8 cellular contexts compared by ENCODE assay signal in genomic region chr9:91898451-91899433, GRCh38. TPM values are rescaled to one million over a fixed set of nuclear protein-coding genes. Genes with fewer than 3 reads are reported as not detected.
A peak's percentile ranks its signal among the peaks of the same experiment; 100 is the strongest.
DNase-seq lines count a peak whose midpoint lies in the region; ATAC-seq and TF ChIP-seq lines count a peak whose summit lies in the region.

No MANE protein-coding gene starts in this region.

- DNase-seq in NCI-H2081 (lab: John Stamatoyannopoulos, UW) (peak; percentile 51 to 66), NCI-H2081 treated with DMSO at 0.1 percent for 48 hours (lab: John Stamatoyannopoulos, UW) (no peak), SHP77 (lab: John Stamatoyannopoulos, UW) (peak; percentile 91 to 94), foreskin keratinocyte (peak; percentile 47 to 70), smooth muscle cell of the brain vasculature (ENCODE audit: low read depth, low spot score) (peak; percentile 80), amygdala (lab: John Stamatoyannopoulos, UW) (no peak), globus pallidus (ENCODE audit: low spot score) (no peak)

- no peaks in the 10 kb centered on the region for H3K4me1 ChIP-seq in foreskin keratinocyte

- H3K27ac ChIP-seq in foreskin keratinocyte: no peak overlapping the region

- TF ChIP-seq CTCF in foreskin keratinocyte (conservative IDR thresholded peaks at IDR 0.05): no peak

- no peaks in the 10 kb centered on the region for H3K27me3 ChIP-seq in foreskin keratinocyte

- ATAC-seq in foreskin keratinocyte: peak; percentile 70
- ATAC-seq in HG03095 (IDR thresholded peaks at IDR 0.05; ENCODE audit: unreplicated experiment): no peak

RNA-seq across cellular contexts. Expression of gene ROR2, which starts 51.3 kb away (rescaled TPM):
- 1.2 and 2.0 TPM in 2 replicates for total RNA-seq in foreskin keratinocyte
- 0.94 and 1.3 TPM in 2 replicates for polyA plus RNA-seq in foreskin keratinocyte

Comparison
In these comparisons a context has a peak if more than half of its experiments do, and no peak if none do; other contexts are left out.
1. DNase-seq: peak in NCI-H2081 (2 of 2), SHP77 (2 of 2), foreskin keratinocyte (2 of 2) and smooth muscle cell of the brain vasculature (single experiment); none in NCI-H2081 treated with DMSO at 0.1 percent for 48 hours (single experiment), amygdala (0 of 56) and globus pallidus (single experiment).